ENCODE assay signal across 21 cellular contexts in genomic region chr6:53214172-53214571, GRCh38.
"Had no signal": no experiment of that assay in that cellular context is flagged by ENCODE, and none has a peak within 500 bp of the region (broad histone marks: within the 10 kb centered on the region; RNA-seq: fewer than 3 reads in every experiment).

No MANE protein-coding gene starts in this region.

- H3K4me1 ChIP-seq: adrenal gland had no signal

- H3K27me3 ChIP-seq: adrenal gland had no signal

- H3K36me3 ChIP-seq: adrenal gland, WERI-Rb-1 had no signal

- DNase-seq: activated CD4-positive, alpha-beta memory T cell treated with anti-CD3 and anti-CD28 coated beads for 36 hours; activated CD4-positive, alpha-beta T cell treated with anti-CD3 and anti-CD28 coated beads, Interleukin-2, amount 10 ng/mL, durations not matched to agents 24 days and 14 days; activated CD8-positive, alpha-beta memory T cell treated with anti-CD3 and anti-CD28 coated beads for 24 hours; activated naive CD4-positive, alpha-beta T cell treated with anti-CD3 and anti-CD28 coated beads, Interleukin-2, amount 50 U/mL, for 16 hours; activated naive CD8-positive, alpha-beta T cell treated with anti-CD3 and anti-CD28 coated beads, Interleukin-2, amount 10 ng/mL, durations not matched to agents 7 days and 5 days; activated T-cell treated with anti-CD3 and anti-CD28 coated beads, Interleukin-2, amount 50 U/mL, for 4 hours; adrenal gland; anterior cingulate cortex; cerebellar nuclear complex; NCI-H1105 treated with DMSO at 0.1 percent for 48 hours; NCI-H1436 treated with DMSO at 0.1 percent for 48 hours; NCI-H187 treated with DMSO at 0.1 percent for 48 hours; NCI-H2081 treated with DMSO at 0.1 percent for 48 hours; NCI-H446; NCI-H524; PC-9; SHP77 treated with DMSO at 0.1 percent for 48 hours; WERI-Rb-1 had no signal

- H3K36me3 Mint-ChIP-seq: activated CD4-positive, alpha-beta memory T cell treated with anti-CD3 and anti-CD28 coated beads for 36 hours had no signal

- H3K4me3 ChIP-seq: adrenal gland, PC-9 had no signal

- H3K9me3 Mint-ChIP-seq: activated T-cell treated with anti-CD3 and anti-CD28 coated beads, Interleukin-2, amount 50 U/mL, for 4 hours; T-helper 1 cell treated with Interleukin-12 subunit alpha and Interleukin-12 subunit beta and Interleukin-4 antibody, amounts not matched to agents 30 μg/mL and 1 μg/mL, for 36 hours had no signal

- H3K9me3 ChIP-seq: adrenal gland had no signal

- ATAC-seq: activated T-cell treated with anti-CD3 and anti-CD28 coated beads, Interleukin-2, amount 50 U/mL, for 4 hours had no signal

- H3K27ac Mint-ChIP-seq: activated CD4-positive, alpha-beta memory T cell treated with anti-CD3 and anti-CD28 coated beads for 36 hours; activated CD4-positive, alpha-beta T cell treated with anti-CD3 and anti-CD28 coated beads, Interleukin-2, amount 10 ng/mL, durations not matched to agents 24 days and 14 days; activated naive CD8-positive, alpha-beta T cell treated with anti-CD3 and anti-CD28 coated beads, Interleukin-2, amount 10 ng/mL, durations not matched to agents 7 days and 5 days; activated T-helper 2 cell treated with anti-CD3 and anti-CD28 coated beads, Interferon-gamma antibody, Interleukin-2, Interleukin-4, amounts not matched to agents 10 μg/mL and 5 μg/mL and 100 μg/mL, durations not matched to agents 14 hours and 24 hours and 36 hours; T-helper 1 cell treated with Interleukin-12 subunit alpha and Interleukin-12 subunit beta and Interleukin-4 antibody, amounts not matched to agents 30 μg/mL and 1 μg/mL, for 36 hours had no signal

- H3K4me3 Mint-ChIP-seq: activated CD4-positive, alpha-beta memory T cell treated with anti-CD3 and anti-CD28 coated beads for 36 hours; activated CD4-positive, alpha-beta T cell treated with anti-CD3 and anti-CD28 coated beads, Interleukin-2, amount 10 ng/mL, durations not matched to agents 24 days and 14 days; activated naive CD8-positive, alpha-beta T cell treated with anti-CD3 and anti-CD28 coated beads, Interleukin-2, amount 10 ng/mL, durations not matched to agents 7 days and 5 days; activated T-cell treated with anti-CD3 and anti-CD28 coated beads, Interleukin-2, amount 50 U/mL, for 4 hours; T-helper 1 cell treated with Interleukin-12 subunit alpha and Interleukin-12 subunit beta and Interleukin-4 antibody, amounts not matched to agents 30 μg/mL and 1 μg/mL, for 36 hours had no signal

- H3K27me3 Mint-ChIP-seq: activated CD4-positive, alpha-beta memory T cell treated with anti-CD3 and anti-CD28 coated beads for 36 hours; activated CD4-positive, alpha-beta T cell treated with anti-CD3 and anti-CD28 coated beads, Interleukin-2, amount 10 ng/mL, durations not matched to agents 24 days and 14 days had no signal

- H3K27ac ChIP-seq: adrenal gland, KMS-11, PC-9, WERI-Rb-1 had no signal
